ENCODE assay signal across 8 cellular contexts in genomic region chr14:89617471-89618291, GRCh38.
DNase-seq lines count a peak whose midpoint lies in the region; ATAC-seq and TF ChIP-seq lines count a peak whose summit lies in the region.

No MANE protein-coding gene starts in this region.

- H3K36me3 ChIP-seq in NT2/D1 (ENCODE audit: insufficient read depth, insufficient read length, low read length) (no peaks in the 10 kb centered on the region), hepatocyte (replicated peaks; ENCODE audit: insufficient read depth, low read depth) (no peaks in the 10 kb centered on the region)

- ATAC-seq in HG02759 (IDR thresholded peaks at IDR 0.05; ENCODE audit: unreplicated experiment): peak; percentile 30

- H3K27ac ChIP-seq in hepatocyte: peak overlapping the region; percentile 38

- H3K4me2 ChIP-seq in hepatocyte: peak overlapping the region; percentile 96

- intact Hi-C loops in posterior vena cava (cut with DNase I): no loop called here

- H3K4me3 ChIP-seq in NT2/D1 (ENCODE audit: insufficient read length, low read depth): peak overlapping the region; percentile 65
- peak overlapping the region; percentile 58 for H3K4me3 ChIP-seq in astrocyte of the cerebellum (ENCODE audit: low read depth, low read length)
- H3K4me3 ChIP-seq in hepatocyte: peak overlapping the region; percentile 48

- peak overlapping the region; percentile 58 for H2AFZ ChIP-seq in hepatocyte

- peak overlapping the region; percentile 87 for H3K9ac ChIP-seq in NT2/D1 (ENCODE audit: insufficient read length, low read depth)

- no peaks in the 10 kb centered on the region for H4K20me1 ChIP-seq in hepatocyte (ENCODE audit: insufficient read depth, poor library complexity, severe bottlenecking)

- 6% methylated on average over 19 of the region's 19 CpGs for WGBS in hepatocyte (ENCODE audit: low lambda C conversion rate, missing lambda C conversion rate)

- no peaks in the 10 kb centered on the region for H3K4me1 ChIP-seq in NT2/D1 (ENCODE audit: insufficient read depth, insufficient read length)
- H3K4me1 ChIP-seq in hepatocyte (ENCODE audit: insufficient read depth): peaks cover 25% of the 10 kb centered on the region

- peaks cover 4% of the 10 kb centered on the region for H3K27me3 ChIP-seq in NT2/D1 (ENCODE audit: insufficient read depth, insufficient read length)
- H3K27me3 ChIP-seq in hepatocyte: no peaks in the 10 kb centered on the region

- peaks cover 49% of the 10 kb centered on the region for H3K79me2 ChIP-seq in hepatocyte

- H3K9me3 ChIP-seq in NT2/D1 (ENCODE audit: insufficient read depth, low read length) (no peaks in the 10 kb centered on the region), hepatocyte (ENCODE audit: low read depth) (no peaks in the 10 kb centered on the region)

- DNase-seq in NCI-H510A treated with DMSO at 0.1 percent for 48 hours (lab: John Stamatoyannopoulos, UW): peak; percentile 42
- DNase-seq in NCI-H510A (lab: John Stamatoyannopoulos, UW): no peak
- DNase-seq in NT2/D1 (ENCODE audit: low read depth, low spot score): no peak
- peak; percentile 18 for DNase-seq in astrocyte of the cerebellum (ENCODE audit: low read depth)
- peak; percentile 35 for DNase-seq in hepatocyte (ENCODE audit: low spot score)
- peak; percentile 78 for DNase-seq in posterior vena cava (ENCODE audit: low spot score)
- DNase-seq in SKM-1 (lab: John Stamatoyannopoulos, UW; ENCODE audit: unreplicated experiment): no peak

- H3K9me2 ChIP-seq in hepatocyte (replicated peaks; ENCODE audit: insufficient read depth): no peaks in the 10 kb centered on the region

- in situ Hi-C loops in astrocyte of the cerebellum (cut with HindIII; ENCODE audit: low sequenced_read_pairs): no loop called here

- no peak for TF ChIP-seq CTCF in astrocyte of the cerebellum (IDR thresholded peaks at IDR 0.05; ENCODE audit: low read depth, low read length, missing control alignments)
- TF ChIP-seq CTCF in hepatocyte (IDR thresholded peaks at IDR 0.05; ENCODE audit: poor library complexity): no peak

Comparison
In these comparisons a context has a peak if more than half of its experiments do, and no peak if none do; other contexts are left out.
1. DNase-seq: peak in NCI-H510A treated with DMSO at 0.1 percent for 48 hours (single experiment), astrocyte of the cerebellum (single experiment), hepatocyte (single experiment) and posterior vena cava (single experiment); none in NCI-H510A (single experiment), NT2/D1 (single experiment) and SKM-1 (single experiment).
2. Peak in every context shown above with its lines, with median percentiles within 50 percentile points of each other: H3K4me3 ChIP-seq.